Comparison of ENCODE assay signal across 1 cellular context in genomic region chr2:216011320-216011849, GRCh38.
TF ChIP-seq lines count a peak whose summit lies in the region.

No MANE protein-coding gene starts in this region.

TF ChIP-seq in GM23338, 12 proteins besides CTCF, POLR2A, EP300 and RAD21 (continued from another document):
- no peak for TF ChIP-seq ZNF462 (CRISPR knock-in tag; IDR thresholded peaks at IDR 0.05)
- no peak for TF ChIP-seq CREB1 (CRISPR knock-in tag; IDR thresholded peaks at IDR 0.05; ENCODE audit: low read depth)
- no peak for TF ChIP-seq ZNF331 (CRISPR knock-in tag; IDR thresholded peaks at IDR 0.05; ENCODE audit: low read depth)
- no peak for TF ChIP-seq ZNF114 (CRISPR knock-in tag; IDR thresholded peaks at IDR 0.05)
